ENCODE assay signal across 28 cellular contexts in the genomic region with DNA sequence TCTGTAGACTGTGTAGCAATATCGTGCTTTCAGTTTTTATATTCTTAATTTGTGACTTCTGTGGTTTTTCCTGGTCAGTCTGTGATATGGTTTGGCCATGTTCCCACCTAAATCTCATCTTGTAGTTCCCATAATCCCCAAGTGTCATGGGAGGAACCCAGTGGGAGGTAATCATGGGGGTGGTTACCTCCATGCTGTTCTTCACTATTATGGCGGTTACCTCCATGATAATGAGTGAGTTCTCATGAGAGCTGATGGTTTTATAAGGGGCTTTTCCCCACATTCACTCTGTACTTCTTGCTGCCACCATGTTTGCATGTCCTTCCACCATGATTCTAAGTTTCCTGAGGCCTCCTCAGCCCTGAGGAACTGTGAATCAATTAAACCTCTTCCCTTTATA.
"Had no signal": no experiment of that assay in that cellular context is flagged by ENCODE, and none has a peak within 500 bp of the region (broad histone marks: within the 10 kb centered on the region; RNA-seq: fewer than 3 reads in every experiment).

No MANE protein-coding gene starts in this region.

- H3K36me3 ChIP-seq: colonic mucosa, esophagus muscularis mucosa, esophagus squamous epithelium, gastrocnemius medialis, gastroesophageal sphincter, heart left ventricle, heart right ventricle had no signal

- H3K27me3 Mint-ChIP-seq: dendritic cell treated with granulocyte-macrophage colony-stimulating factor and Interleukin-4, amounts not matched to agents 40 ng/mL and 50 ng/mL, for 4 days had no signal

- H3K27ac Mint-ChIP-seq: dendritic cell treated with granulocyte-macrophage colony-stimulating factor and Interleukin-4, amounts not matched to agents 40 ng/mL and 50 ng/mL, for 4 days; effector memory CD8-positive, alpha-beta T cell; endodermal cell had no signal

- DNase-seq: colonic mucosa; cortex of kidney; dermis blood vessel endothelial cell; dorsolateral prefrontal cortex; effector CD4-positive, alpha-beta T cell; effector CD8-positive, alpha-beta T cell; effector memory CD4-positive, alpha-beta T cell; effector memory CD8-positive, alpha-beta T cell; endodermal cell; erythroblast; esophagus squamous epithelium; foreskin fibroblast; foreskin keratinocyte; foreskin melanocyte; gastrocnemius medialis; glutamatergic neuron; head of caudate nucleus; heart left ventricle; heart right ventricle had no signal

- H3K4me3 ChIP-seq: colonic mucosa, coronary artery, dorsolateral prefrontal cortex, esophagus muscularis mucosa, esophagus squamous epithelium, gastrocnemius medialis, gastroesophageal sphincter, heart left ventricle, heart right ventricle had no signal

- H3K9me3 ChIP-seq: colonic mucosa, esophagus muscularis mucosa, esophagus squamous epithelium, gastrocnemius medialis, gastroesophageal sphincter had no signal

- FAIRE-seq: colon, endometrium, endothelial cell of umbilical vein had no signal

- H3K4me1 ChIP-seq: colonic mucosa, esophagus muscularis mucosa, esophagus squamous epithelium, foreskin keratinocyte, gastrocnemius medialis, gastroesophageal sphincter, heart left ventricle, heart right ventricle had no signal

- ATAC-seq: effector memory CD8-positive, alpha-beta T cell; esophagus mucosa; foreskin keratinocyte; gastrocnemius medialis; gastroesophageal sphincter; heart left ventricle; heart right ventricle had no signal

- H3K9me3 Mint-ChIP-seq: dendritic cell treated with granulocyte-macrophage colony-stimulating factor and Interleukin-4, amounts not matched to agents 40 ng/mL and 50 ng/mL, for 4 days; effector memory CD8-positive, alpha-beta T cell; endodermal cell had no signal

- H3K27ac ChIP-seq: colonic mucosa, coronary artery, dorsolateral prefrontal cortex, epithelial cell of prostate, esophagus muscularis mucosa, esophagus squamous epithelium, foreskin keratinocyte, gastrocnemius medialis, gastroesophageal sphincter, heart left ventricle, heart right ventricle had no signal

- H3K27me3 ChIP-seq: colonic mucosa, dorsolateral prefrontal cortex, esophagus muscularis mucosa, esophagus squamous epithelium, foreskin keratinocyte, gastrocnemius medialis, gastroesophageal sphincter, heart left ventricle, heart right ventricle had no signal

- H3K4me3 Mint-ChIP-seq: dendritic cell treated with granulocyte-macrophage colony-stimulating factor and Interleukin-4, amounts not matched to agents 40 ng/mL and 50 ng/mL, for 4 days; effector memory CD8-positive, alpha-beta T cell; endodermal cell had no signal
